ENCODE assay signal across 8 cellular contexts in genomic region chr14:102316746-102317563, GRCh38. TPM values are rescaled to one million over a fixed set of nuclear protein-coding genes. Genes with fewer than 3 reads are reported as not detected.
A peak's percentile ranks its signal among the peaks of the same experiment; 100 is the strongest.
DNase-seq lines count a peak whose midpoint lies in the region; TF ChIP-seq lines count a peak whose summit lies in the region.

No MANE protein-coding gene starts in this region.

- H3K9me3 Mint-ChIP-seq in neural crest cell: no peaks in the 10 kb centered on the region

- no peaks in the 10 kb centered on the region for H3K36me3 Mint-ChIP-seq in neural crest cell (ENCODE audit: low read depth)

- TF ChIP-seq CTCF in foreskin fibroblast (IDR thresholded peaks at IDR 0.05; ENCODE audit: low read depth, low read length) (peak; percentile 74), neural crest cell (conservative IDR thresholded peaks at IDR 0.05) (peak; percentile 79), stomach (IDR thresholded peaks at IDR 0.05) (peak in 5 of 7 experiments; percentile 75 to 90 (median 79))

- TF ChIP-seq POLR2A in stomach (IDR thresholded peaks at IDR 0.05): no peak

- no peaks in the 10 kb centered on the region for H3K9me3 ChIP-seq in stomach

- H3K4me1 ChIP-seq in stomach: peaks cover 21 to 61% (median 54%) of the 10 kb centered on the region in 4 donors

- TF ChIP-seq EP300 in stomach (IDR thresholded peaks at IDR 0.05): no peak

- H3K27ac ChIP-seq in stomach: peak overlapping the region; percentile 77 to 98 (median 85)

- H3K4me3 ChIP-seq in foreskin fibroblast (ENCODE audit: low read depth in 1 of 2, low read length in 2 of 2): peak overlapping the region; percentile 60 to 63
- H3K4me3 ChIP-seq in stomach: peak overlapping the region; percentile 49 to 54 (median 52)

- peaks cover 18% of the 10 kb centered on the region for H3K27me3 Mint-ChIP-seq in neural crest cell (ENCODE audit: low read depth)

- H3K27ac Mint-ChIP-seq in neural crest cell (ENCODE audit: unreplicated experiment): peak overlapping the region; percentile 97

- no peaks in the 10 kb centered on the region for H3K36me3 ChIP-seq in stomach

- intact Hi-C loops in stomach (cut with DNase I; ENCODE audit: low total_unique reads): no loop called here

- H3K4me3 Mint-ChIP-seq in neural crest cell: peak overlapping the region; percentile 96

- H3K27me3 ChIP-seq in stomach: no peaks in the 10 kb centered on the region

- peaks cover 66% of the 10 kb centered on the region for H3K4me1 Mint-ChIP-seq in neural crest cell

- WGBS in stomach, 5 donors: 1 to 2% (median 1%) methylated on average over 47 to 54 of the region's 54 CpGs

- peak; percentile 85 for DNase-seq in GDM1 (lab: John Stamatoyannopoulos, UW)
- DNase-seq in HCEC 1CT: peak; percentile 88
- peak; percentile 82 for DNase-seq in M059J (ENCODE audit: low read depth)
- DNase-seq in SHP77 treated with DMSO at 0.1 percent for 48 hours (lab: John Stamatoyannopoulos, UW): peak; percentile 80
- peak; percentile 94 for DNase-seq in activated gamma-delta T cell (lab: John Stamatoyannopoulos, UW)
- DNase-seq in foreskin fibroblast: peak; percentile 90 to 96
- DNase-seq in neural crest cell (ENCODE audit: low read depth, low spot score): peak; percentile 97
- DNase-seq in stomach: peak; percentile 97

RNA-seq across cellular contexts. Expression of gene ZNF839, which starts 2.6 kb away (rescaled TPM):
- 3.4 and 4.6 TPM in 2 replicates for total RNA-seq in M059J (2014; rRNA removed; shearing (Covaris generic))
- total RNA-seq in neural crest cell (15.9 and 16.1 TPM in 2 replicates), stomach (100 to 1,000 TPM in 1 of 5 donors, 10 to 100 TPM in 3, 1 to 10 TPM in 1; 8.8 to 116 (median 15.8) TPM)
- 10 to 100 TPM in 1 of 3 donors, 1 to 10 TPM in 2; 5.5 to 10.2 (median 5.9) TPM for polyA plus RNA-seq in stomach

RNA-seq across cellular contexts. Expression of gene MOK, which starts 12.0 kb away (rescaled TPM):
- 27.3 and 44.3 TPM in 2 replicates for total RNA-seq in M059J (2014; rRNA removed; shearing (Covaris generic))
- 16.7 and 18.2 TPM in 2 replicates for total RNA-seq in neural crest cell
- 10 to 100 TPM; 10.7 to 46.9 (median 19.3) TPM for total RNA-seq in stomach
- 10 to 100 TPM in 1 of 3 donors, 1 to 10 TPM in 2; 4.2 to 13.2 (median 9.8) TPM for polyA plus RNA-seq in stomach

RNA-seq across cellular contexts. Expression of gene CINP, which starts 45.7 kb away (rescaled TPM):
- total RNA-seq in M059J (2014; rRNA removed; shearing (Covaris generic)): 33.8 and 36.1 TPM in 2 replicates
- total RNA-seq in neural crest cell (35.5 and 37.3 TPM in 2 replicates), stomach (10 to 100 TPM in 3 of 5 donors, 1 to 10 TPM in 1, under 1 TPM in 1; 0.29 to 56.2 (median 13.8) TPM)
- 10 to 100 TPM; 38.7 to 65.5 (median 44.0) TPM for polyA plus RNA-seq in stomach

RNA-seq across cellular contexts. Expression of gene TECPR2, which starts 45.8 kb away (rescaled TPM):
- 4.4 and 6.2 TPM in 2 replicates for total RNA-seq in M059J (2014; rRNA removed; shearing (Covaris generic))
- total RNA-seq in neural crest cell: 27.0 and 28.3 TPM in 2 replicates
- 100 to 1,000 TPM in 1 of 5 donors, 10 to 100 TPM in 3, 1 to 10 TPM in 1; 9.8 to 110 (median 21.1) TPM for total RNA-seq in stomach
- polyA plus RNA-seq in stomach: 1 to 10 TPM; 2.6 to 5.9 (median 4.7) TPM

Comparison
In these comparisons a context has a peak if more than half of its experiments do, and no peak if none do; other contexts are left out.
1. Peak in every context shown above with its lines: DNase-seq, H3K4me3 ChIP-seq and H3K27ac ChIP-seq.